In genomic region chr5:52607425-52607824, GRCh38 we compare ENCODE assay signal across 22 cellular contexts.
"Had no signal": no experiment of that assay in that cellular context is flagged by ENCODE, and none has a peak within 500 bp of the region (broad histone marks: within the 10 kb centered on the region; RNA-seq: fewer than 3 reads in every experiment).

No MANE protein-coding gene starts in this region.

- H3K4me1 Mint-ChIP-seq: immature natural killer cell; naive thymus-derived CD8-positive, alpha-beta T cell; stimulated activated memory B cell treated with anti-CD40 and anti-IgM and Interleukin-4, amounts not matched to agents 10 μg/mL and 1 μg/mL and 100 μg/mL, for 72 hours; stimulated activated naive CD8-positive, alpha-beta T cell treated with anti-CD3 and anti-CD28 coated beads, Interleukin-15, amount 100 ng/mL, for 72 hours had no signal

- DNase-seq: immature natural killer cell; kidney; left colon; left lung; lower lobe of right lung; mammary epithelial cell; mesenchymal stem cell; naive thymus-derived CD8-positive, alpha-beta T cell; occipital lobe; psoas muscle; right lobe of liver; stimulated activated CD4-positive, alpha-beta T cell treated with anti-CD3 and anti-CD28 coated beads, Interleukin-1b, Interleukin-23, amount 100 ng/mL, for 48 hours; stimulated activated CD4-positive, alpha-beta T cell treated with anti-CD3 and anti-CD28 coated beads, Interleukin-2, amount 100 ng/mL, for 48 hours; stimulated activated CD4-positive, alpha-beta T cell treated with anti-CD3 and anti-CD28 coated beads, Interleukin-4, amount 100 ng/mL, for 4 hours; stimulated activated CD8-positive, alpha-beta memory T cell treated with anti-CD3 and anti-CD28 coated beads, Interleukin-4, amount 100 ng/mL, for 48 hours; stimulated activated naive CD4-positive, alpha-beta T cell treated with Interleukin-2 at 50 U/mL for 16 hours; stimulated activated naive CD8-positive, alpha-beta T cell treated with anti-CD3 and anti-CD28 coated beads, Interleukin-15, amount 100 ng/mL, for 72 hours; substantia nigra; upper lobe of left lung had no signal

- H3K36me3 Mint-ChIP-seq: immature natural killer cell; naive thymus-derived CD8-positive, alpha-beta T cell; neural progenitor cell; stimulated activated memory B cell treated with anti-CD40 and anti-IgM and Interleukin-4, amounts not matched to agents 10 μg/mL and 1 μg/mL and 100 μg/mL, for 72 hours had no signal

- H3K4me3 Mint-ChIP-seq: immature natural killer cell; naive thymus-derived CD8-positive, alpha-beta T cell; nephron; neural progenitor cell; stimulated activated memory B cell treated with anti-CD40 and anti-IgM and Interleukin-4, amounts not matched to agents 10 μg/mL and 1 μg/mL and 100 μg/mL, for 72 hours; stimulated activated naive CD8-positive, alpha-beta T cell treated with anti-CD3 and anti-CD28 coated beads, Interleukin-15, amount 100 ng/mL, for 72 hours had no signal

- H3K27ac Mint-ChIP-seq: immature natural killer cell; naive thymus-derived CD8-positive, alpha-beta T cell; neural progenitor cell; stimulated activated memory B cell treated with anti-CD40 and anti-IgM and Interleukin-4, amounts not matched to agents 10 μg/mL and 1 μg/mL and 100 μg/mL, for 72 hours; stimulated activated naive CD8-positive, alpha-beta T cell treated with anti-CD3 and anti-CD28 coated beads, Interleukin-15, amount 100 ng/mL, for 72 hours had no signal

- H3K27me3 Mint-ChIP-seq: stimulated activated memory B cell treated with anti-CD40 and anti-IgM and Interleukin-4, amounts not matched to agents 10 μg/mL and 1 μg/mL and 100 μg/mL, for 72 hours had no signal
